Comparison of ENCODE assay signal across 3 cellular contexts in genomic region chr1:16787711-16788110, GRCh38. TPM values are rescaled to one million over a fixed set of nuclear protein-coding genes. Genes with fewer than 3 reads are reported as not detected.
"Had no signal": no experiment of that assay in that cellular context is flagged by ENCODE, and none has a peak within 500 bp of the region (broad histone marks: within the 10 kb centered on the region; RNA-seq: fewer than 3 reads in every experiment).

No MANE protein-coding gene starts in this region.

RNA-seq across cellular contexts. Expression of gene RNU1-4, which starts 47.4 kb away (rescaled TPM):
- total RNA-seq: HT1080 had no signal
- polyA plus RNA-seq: IgD-negative memory B cell, IMR-90 had no signal
